ENCODE assay signal across 4 cellular contexts in genomic region chr5:177665172-177665571, GRCh38.
DNase-seq lines count a peak whose midpoint lies in the region; ATAC-seq and TF ChIP-seq lines count a peak whose summit lies in the region.
"Not testable (repeated sequence)": the region's sequence is repeated elsewhere in the genome, so short reads cannot be mapped to it uniquely, and the experiment has no call there.

No MANE protein-coding gene starts in this region.

- not testable (repeated sequence) for H3K36me3 ChIP-seq in adrenal gland (replicated peaks in 1 of 2); mucosa of descending colon (ENCODE audit: low read depth); psoas muscle (ENCODE audit: insufficient read depth in 1 of 2, low read depth in 1 of 2); gastrocnemius medialis

- peak overlapping the region in 4 of 5 donors; percentile 29 to 57 (median 32) for H3K27ac ChIP-seq in adrenal gland
- H3K27ac ChIP-seq in psoas muscle, result peak overlapping the region; percentile 49
- peak overlapping the region in 3 of 4 donors; percentile 46 to 62 (median 47) for H3K27ac ChIP-seq in gastrocnemius medialis

- TF ChIP-seq POLR2A in adrenal gland (IDR thresholded peaks at IDR 0.05); gastrocnemius medialis (IDR thresholded peaks at IDR 0.05): not testable (repeated sequence)

- H3K27me3 ChIP-seq in adrenal gland; psoas muscle (ENCODE audit: insufficient read depth in 3 of 3, low read length in 2 of 3); gastrocnemius medialis: not testable (repeated sequence)

- TF ChIP-seq CTCF in adrenal gland (IDR thresholded peaks at IDR 0.05); mucosa of descending colon (IDR thresholded peaks at IDR 0.05); psoas muscle (IDR thresholded peaks at IDR 0.05); gastrocnemius medialis (IDR thresholded peaks at IDR 0.05 in 4 of 5, conservative IDR thresholded peaks at IDR 0.05 in 1 of 5): not testable (repeated sequence)

- ATAC-seq in mucosa of descending colon, result peak; percentile 23
- peak; percentile 69 to 96 (median 87) for ATAC-seq in psoas muscle
- ATAC-seq in gastrocnemius medialis, result peak; percentile 89 to 97

- not testable (repeated sequence) for H3K4me1 ChIP-seq in adrenal gland (replicated peaks in 1 of 2); mucosa of descending colon (ENCODE audit: low read depth); psoas muscle; gastrocnemius medialis

- intact Hi-C loops in adrenal gland (cut with DNase I); mucosa of descending colon (cut with DNase I, micrococcal nuclease); psoas muscle (cut with DNase I); gastrocnemius medialis (cut with DNase I; ENCODE audit: low total_unique reads): not testable (repeated sequence)

- H3K4me3 ChIP-seq in adrenal gland, mucosa of descending colon, psoas muscle, gastrocnemius medialis: not testable (repeated sequence)

- not testable (repeated sequence) for H3K9me3 ChIP-seq in adrenal gland (replicated peaks in 1 of 3); mucosa of descending colon; psoas muscle; gastrocnemius medialis

- WGBS in adrenal gland, 4 donors, result 17 to 57% (median 24%) methylated on average over 1 to 3 of the region's 6 CpGs
- 27 to 47% methylated on average over 3 to 4 of the region's 6 CpGs; no CpG with 5 or more reads in 1 of the 3 donors for WGBS in psoas muscle, 3 donors

- DNase-seq in adrenal gland, mucosa of descending colon, psoas muscle, gastrocnemius medialis: not testable (repeated sequence)

- in situ Hi-C loops in gastrocnemius medialis (cut with MboI; ENCODE audit: low sequenced_read_pairs in 4 of 4), result not testable (repeated sequence)

Comparison
In these comparisons a context has a peak if more than half of its experiments do, and no peak if none do; other contexts are left out.
1. ATAC-seq: peak in every context shown above with its lines; median percentile 93 in gastrocnemius medialis; 87 in psoas muscle; 23 in mucosa of descending colon.